Comparison of ENCODE assay signal across 35 cellular contexts in genomic region chr5:114504560-114504959, GRCh38.
"Had no signal": no experiment of that assay in that cellular context is flagged by ENCODE, and none has a peak within 500 bp of the region (broad histone marks: within the 10 kb centered on the region; RNA-seq: fewer than 3 reads in every experiment).

No MANE protein-coding gene starts in this region.

- ATAC-seq: activated CD4-positive, alpha-beta T cell treated with anti-CD3 and anti-CD28 coated beads for 36 hours; activated CD8-positive, alpha-beta memory T cell treated with anti-CD3 and anti-CD28 coated beads, Interleukin-2, amount 10 ng/mL, durations not matched to agents 7 days and 5 days; activated CD8-positive, alpha-beta T cell treated with anti-CD3 and anti-CD28 coated beads, Interleukin-2, amount 10 ng/mL, durations not matched to agents 7 days and 5 days; activated naive CD4-positive, alpha-beta T cell treated with anti-CD3 and anti-CD28 coated beads, Interleukin-2, amount 50 U/mL, for 72 hours; esophagus mucosa; T-helper 17 cell had no signal

- H3K36me3 Mint-ChIP-seq: activated CD4-positive, alpha-beta memory T cell treated with anti-CD3 and anti-CD28 coated beads for 36 hours; activated CD8-positive, alpha-beta memory T cell treated with anti-CD3 and anti-CD28 coated beads, Interleukin-2, amount 10 ng/mL, durations not matched to agents 7 days and 5 days; activated naive CD4-positive, alpha-beta T cell treated with anti-CD3 and anti-CD28 coated beads, Interleukin-2, amount 10 ng/mL, durations not matched to agents 7 days and 5 days; activated naive CD4-positive, alpha-beta T cell treated with anti-CD3 and anti-CD28 coated beads, Interleukin-2, amount 50 U/mL, for 72 hours; activated naive CD8-positive, alpha-beta T cell treated with anti-CD3 and anti-CD28 coated beads, Interleukin-2, amount 10 ng/mL, durations not matched to agents 7 days and 5 days; brain had no signal

- DNase-seq: activated CD4-positive, alpha-beta memory T cell treated with anti-CD3 and anti-CD28 coated beads for 36 hours; activated CD4-positive, alpha-beta T cell treated with anti-CD3 and anti-CD28 coated beads for 36 hours; activated CD4-positive, alpha-beta T cell treated with anti-CD3 and anti-CD28 coated beads, Interleukin-2, amount 10 ng/mL, durations not matched to agents 24 days and 14 days; activated CD4-positive, CD25-positive, alpha-beta regulatory T cell; activated CD4-positive, CD25-positive, alpha-beta regulatory T cell treated with anti-CD3 and anti-CD28 coated beads, Interleukin-2, amount 50 U/mL, for 72 hours; activated CD8-positive, alpha-beta memory T cell treated with anti-CD3 and anti-CD28 coated beads, Interleukin-2, amount 10 ng/mL, durations not matched to agents 7 days and 5 days; activated CD8-positive, alpha-beta memory T cell treated with anti-CD3 and anti-CD28 coated beads, Interleukin-2, amount 50 U/mL, for 4 hours; activated CD8-positive, alpha-beta T cell treated with anti-CD3 and anti-CD28 coated beads, Interleukin-2, amount 10 ng/mL, durations not matched to agents 7 days and 5 days; activated gamma-delta T cell; activated naive CD4-positive, alpha-beta T cell; activated naive CD4-positive, alpha-beta T cell treated with anti-CD3 and anti-CD28 coated beads, Interleukin-2, amount 10 ng/mL, durations not matched to agents 7 days and 5 days; activated naive CD8-positive, alpha-beta T cell treated with anti-CD3 and anti-CD28 coated beads, Interleukin-2, amount 10 ng/mL, durations not matched to agents 7 days and 5 days; activated T-cell treated with anti-CD3 and anti-CD28 coated beads, Interleukin-2, amount 50 U/mL, for 1 hour; activated T-cell treated with anti-CD3 and anti-CD28 coated beads, Interleukin-2, amount 50 U/mL, for 48 hours; central memory CD4-positive, alpha-beta T cell; cerebellar nuclear complex; colonic mucosa; dorsolateral prefrontal cortex; effector memory CD4-positive, alpha-beta T cell; endodermal cell; foreskin fibroblast; head of caudate nucleus; T-helper 1 cell; T-helper 17 cell; T1000 had no signal

- H3K4me3 Mint-ChIP-seq: activated CD4-positive, alpha-beta memory T cell treated with anti-CD3 and anti-CD28 coated beads for 36 hours; activated CD4-positive, alpha-beta T cell treated with anti-CD3 and anti-CD28 coated beads for 36 hours; activated CD4-positive, alpha-beta T cell treated with anti-CD3 and anti-CD28 coated beads, Interleukin-2, amount 10 ng/mL, durations not matched to agents 24 days and 14 days; activated CD8-positive, alpha-beta memory T cell treated with anti-CD3 and anti-CD28 coated beads, Interleukin-2, amount 10 ng/mL, durations not matched to agents 7 days and 5 days; activated CD8-positive, alpha-beta T cell treated with anti-CD3 and anti-CD28 coated beads, Interleukin-2, amount 10 ng/mL, durations not matched to agents 7 days and 5 days; activated naive CD4-positive, alpha-beta T cell treated with anti-CD3 and anti-CD28 coated beads, Interleukin-2, amount 10 ng/mL, durations not matched to agents 7 days and 5 days; activated naive CD8-positive, alpha-beta T cell treated with anti-CD3 and anti-CD28 coated beads, Interleukin-2, amount 10 ng/mL, durations not matched to agents 7 days and 5 days; activated T-helper 1 cell treated with anti-CD3 and anti-CD28 coated beads, Interleukin-12 subunit alpha, Interleukin-12 subunit beta, Interleukin-2, Interleukin-4 antibody, amounts not matched to agents 30 ng/mL and 10 ng/mL and 1 ng/mL, durations not matched to agents 14 hours and 24 hours and 36 hours; brain; dendritic cell treated with granulocyte-macrophage colony-stimulating factor and Interleukin-4, amounts not matched to agents 40 ng/mL and 50 ng/mL, for 4 days; endodermal cell; T-helper 17 cell; T-helper 2 cell treated with Interferon-gamma antibody and Interleukin-4, amounts not matched to agents 5 μg/mL and 100 μg/mL, for 36 hours had no signal

- H3K4me1 Mint-ChIP-seq: activated CD4-positive, alpha-beta T cell treated with anti-CD3 and anti-CD28 coated beads for 36 hours; activated CD4-positive, alpha-beta T cell treated with anti-CD3 and anti-CD28 coated beads, Interleukin-2, amount 10 ng/mL, durations not matched to agents 24 days and 14 days; activated CD8-positive, alpha-beta memory T cell treated with anti-CD3 and anti-CD28 coated beads, Interleukin-2, amount 10 ng/mL, durations not matched to agents 7 days and 5 days; activated naive CD4-positive, alpha-beta T cell treated with anti-CD3 and anti-CD28 coated beads, Interleukin-2, amount 10 ng/mL, durations not matched to agents 7 days and 5 days; activated naive CD8-positive, alpha-beta T cell treated with anti-CD3 and anti-CD28 coated beads, Interleukin-2, amount 10 ng/mL, durations not matched to agents 7 days and 5 days; brain; endodermal cell; T-helper 17 cell had no signal

- H3K27ac Mint-ChIP-seq: activated CD4-positive, alpha-beta memory T cell treated with anti-CD3 and anti-CD28 coated beads for 36 hours; activated CD4-positive, alpha-beta T cell treated with anti-CD3 and anti-CD28 coated beads for 36 hours; activated CD4-positive, alpha-beta T cell treated with anti-CD3 and anti-CD28 coated beads, Interleukin-2, amount 10 ng/mL, durations not matched to agents 24 days and 14 days; activated CD8-positive, alpha-beta memory T cell treated with anti-CD3 and anti-CD28 coated beads, Interleukin-2, amount 10 ng/mL, durations not matched to agents 7 days and 5 days; activated CD8-positive, alpha-beta T cell treated with anti-CD3 and anti-CD28 coated beads, Interleukin-2, amount 10 ng/mL, durations not matched to agents 7 days and 5 days; activated naive CD4-positive, alpha-beta T cell treated with anti-CD3 and anti-CD28 coated beads, Interleukin-2, amount 10 ng/mL, durations not matched to agents 7 days and 5 days; activated naive CD4-positive, alpha-beta T cell treated with anti-CD3 and anti-CD28 coated beads, Interleukin-2, amount 50 U/mL, for 72 hours; activated naive CD8-positive, alpha-beta T cell treated with anti-CD3 and anti-CD28 coated beads, Interleukin-2, amount 10 ng/mL, durations not matched to agents 7 days and 5 days; activated T-helper 1 cell treated with anti-CD3 and anti-CD28 coated beads, Interleukin-12 subunit alpha, Interleukin-12 subunit beta, Interleukin-2, Interleukin-4 antibody, amounts not matched to agents 30 ng/mL and 10 ng/mL and 1 ng/mL, durations not matched to agents 14 hours and 24 hours and 36 hours; activated T-helper 2 cell treated with anti-CD3 and anti-CD28 coated beads, Interferon-gamma antibody, Interleukin-2, Interleukin-4, amounts not matched to agents 10 μg/mL and 5 μg/mL and 100 μg/mL, durations not matched to agents 14 hours and 24 hours and 36 hours; brain; dendritic cell treated with granulocyte-macrophage colony-stimulating factor and Interleukin-4, amounts not matched to agents 40 ng/mL and 50 ng/mL, for 4 days; endodermal cell; T-helper 17 cell; T-helper 2 cell treated with Interferon-gamma antibody and Interleukin-4, amounts not matched to agents 5 μg/mL and 100 μg/mL, for 36 hours had no signal

- H3K4me3 ChIP-seq: ascending aorta, breast epithelium, cardiac muscle cell, colonic mucosa, dorsolateral prefrontal cortex had no signal

- H3K36me3 ChIP-seq: ascending aorta, breast epithelium, cardiac muscle cell, colonic mucosa had no signal

- H3K27ac ChIP-seq: ascending aorta, breast epithelium, cardiac muscle cell, colonic mucosa, dorsolateral prefrontal cortex had no signal

- H3K27me3 ChIP-seq: ascending aorta, breast epithelium, cardiac muscle cell, colonic mucosa, dorsolateral prefrontal cortex had no signal

- H3K9me3 ChIP-seq: ascending aorta, breast epithelium, colonic mucosa had no signal

- H3K9me3 Mint-ChIP-seq: activated CD4-positive, alpha-beta memory T cell treated with anti-CD3 and anti-CD28 coated beads for 36 hours; activated CD4-positive, alpha-beta T cell treated with anti-CD3 and anti-CD28 coated beads, Interleukin-2, amount 10 ng/mL, durations not matched to agents 24 days and 14 days; activated naive CD4-positive, alpha-beta T cell treated with anti-CD3 and anti-CD28 coated beads, Interleukin-2, amount 10 ng/mL, durations not matched to agents 7 days and 5 days; activated T-helper 1 cell treated with anti-CD3 and anti-CD28 coated beads, Interleukin-12 subunit alpha, Interleukin-12 subunit beta, Interleukin-2, Interleukin-4 antibody, amounts not matched to agents 30 ng/mL and 10 ng/mL and 1 ng/mL, durations not matched to agents 14 hours and 24 hours and 36 hours; activated T-helper 2 cell treated with anti-CD3 and anti-CD28 coated beads, Interferon-gamma antibody, Interleukin-2, Interleukin-4, amounts not matched to agents 10 μg/mL and 5 μg/mL and 100 μg/mL, durations not matched to agents 14 hours and 24 hours and 36 hours; dendritic cell treated with granulocyte-macrophage colony-stimulating factor and Interleukin-4, amounts not matched to agents 40 ng/mL and 50 ng/mL, for 4 days; endodermal cell; T-helper 2 cell treated with Interferon-gamma antibody and Interleukin-4, amounts not matched to agents 5 μg/mL and 100 μg/mL, for 36 hours had no signal

- H3K4me1 ChIP-seq: ascending aorta, breast epithelium, colonic mucosa had no signal

- H3K27me3 Mint-ChIP-seq: activated CD4-positive, alpha-beta memory T cell treated with anti-CD3 and anti-CD28 coated beads for 36 hours; activated CD4-positive, alpha-beta T cell treated with anti-CD3 and anti-CD28 coated beads for 36 hours; activated CD4-positive, alpha-beta T cell treated with anti-CD3 and anti-CD28 coated beads, Interleukin-2, amount 10 ng/mL, durations not matched to agents 24 days and 14 days; activated CD8-positive, alpha-beta memory T cell treated with anti-CD3 and anti-CD28 coated beads, Interleukin-2, amount 10 ng/mL, durations not matched to agents 7 days and 5 days; activated naive CD4-positive, alpha-beta T cell treated with anti-CD3 and anti-CD28 coated beads, Interleukin-2, amount 10 ng/mL, durations not matched to agents 7 days and 5 days; activated naive CD8-positive, alpha-beta T cell treated with anti-CD3 and anti-CD28 coated beads, Interleukin-2, amount 10 ng/mL, durations not matched to agents 7 days and 5 days; dendritic cell treated with granulocyte-macrophage colony-stimulating factor and Interleukin-4, amounts not matched to agents 40 ng/mL and 50 ng/mL, for 4 days; T-helper 17 cell had no signal
